ENCODE assay signal across 17 cellular contexts in genomic region chr22:41907436-41908401, GRCh38. TPM values are rescaled to one million over a fixed set of nuclear protein-coding genes. Genes with fewer than 3 reads are reported as not detected.
A peak's percentile ranks its signal among the peaks of the same experiment; 100 is the strongest.
DNase-seq lines count a peak whose midpoint lies in the region; ATAC-seq and TF ChIP-seq lines count a peak whose summit lies in the region.
"Had no signal": no experiment of that assay in that cellular context is flagged by ENCODE, and none has a peak within 500 bp of the region (broad histone marks: within the 10 kb centered on the region; RNA-seq: fewer than 3 reads in every experiment).

No MANE protein-coding gene starts in this region.

- no peaks in the 10 kb centered on the region for H3K9me1 ChIP-seq in IMR-90 (ENCODE audit: insufficient read depth, low read length)

- H3K14ac ChIP-seq in IMR-90 (replicated peaks; ENCODE audit: low read depth, low read length) = no peak overlapping the region

- peaks cover 2% of the 10 kb centered on the region; the same call in 1 of the 2 replicates for H3K4me1 ChIP-seq in IMR-90 (ENCODE audit: control insufficient read depth, insufficient read depth, low read length)
- H3K4me1 ChIP-seq in adrenal gland (replicated peaks in 1 of 2) = peaks cover 17 to 32% of the 10 kb centered on the region in 2 donors
- H3K4me1 ChIP-seq in osteoblast (ENCODE audit: insufficient read depth, low read length) = no peaks in the 10 kb centered on the region
- H3K4me1 ChIP-seq: foreskin keratinocyte had no signal

- H3K27ac ChIP-seq in IMR-90 (ENCODE audit: insufficient read depth, low read length) = no peak overlapping the region
- peak overlapping the region in 4 of 5 donors; percentile 19 to 73 (median 56) for H3K27ac ChIP-seq in adrenal gland
- H3K27ac ChIP-seq in osteoblast (ENCODE audit: low read depth, low read length) = no peak overlapping the region
- H3K27ac ChIP-seq: coronary artery, foreskin keratinocyte had no signal

- no peak overlapping the region for H2BK15ac ChIP-seq in IMR-90 (ENCODE audit: low read depth, low read length)

- H3K27me3 ChIP-seq in IMR-90 (ENCODE audit: control insufficient read depth, insufficient read depth, low read length) = peaks cover 35% of the 10 kb centered on the region
- H3K27me3 ChIP-seq in adrenal gland = peaks cover 4% of the 10 kb centered on the region
- peaks cover 36% of the 10 kb centered on the region for H3K27me3 ChIP-seq in osteoblast (ENCODE audit: insufficient read depth, low read length)

- H2AK9ac ChIP-seq in IMR-90 (replicated peaks; ENCODE audit: low read depth, low read length, poor library complexity) = peak overlapping the region; percentile 15

- no peaks in the 10 kb centered on the region for H3K79me2 ChIP-seq in osteoblast (ENCODE audit: insufficient read depth, low read length)

- H4K5ac ChIP-seq in IMR-90 (ENCODE audit: low read depth, low read length) = no peak overlapping the region

- no peak overlapping the region for H3K4me3 ChIP-seq in IMR-90 (ENCODE audit: insufficient read depth, low read depth, low read length)
- no peak overlapping the region for H3K4me3 ChIP-seq in adrenal gland
- no peak overlapping the region for H3K4me3 ChIP-seq in osteoblast (ENCODE audit: insufficient read depth, low read length)
- H3K4me3 ChIP-seq: coronary artery had no signal

- peaks cover 25% of the 10 kb centered on the region for H3K27me3 Mint-ChIP-seq in activated T-cell treated with anti-CD3 and anti-CD28 coated beads, Interleukin-2, amount 50 U/mL, for 24 hours

- no peak overlapping the region for H2AK5ac ChIP-seq in IMR-90 (ENCODE audit: low read depth, low read length)

- TF ChIP-seq POLR2A in IMR-90 (IDR thresholded peaks at IDR 0.05; ENCODE audit: low read depth, low read length) (no peak), adrenal gland (IDR thresholded peaks at IDR 0.05) (no peak)

- H2AFZ ChIP-seq in IMR-90 (replicated peaks; ENCODE audit: low read length, poor library complexity) (no peak overlapping the region), osteoblast (ENCODE audit: low read length) (no peak overlapping the region)

- peaks cover 45% of the 10 kb centered on the region for H3K36me3 Mint-ChIP-seq in activated T-cell treated with anti-CD3 and anti-CD28 coated beads, Interleukin-2, amount 50 U/mL, for 24 hours (ENCODE audit: low read depth)

- dilution Hi-C loops in IMR-90 (cut with HindIII; ENCODE audit: low sequenced_read_pairs, unreplicated experiment) = no loop called here

- CTCF ChIA-PET in IMR-90 (lab: Yijun Ruan, JAX) = no interaction called here

- peaks cover 12% of the 10 kb centered on the region; the same call in 1 of the 2 replicates for H3K36me3 ChIP-seq in IMR-90 (ENCODE audit: control insufficient read depth, insufficient read depth, low read length)
- H3K36me3 ChIP-seq in adrenal gland (replicated peaks in 1 of 2) = peaks cover 0 to 39% of the 10 kb centered on the region in 2 donors
- peaks cover 6% of the 10 kb centered on the region for H3K36me3 ChIP-seq in osteoblast (ENCODE audit: insufficient read depth, low read length)

- H2BK120ac ChIP-seq in IMR-90 (ENCODE audit: low read depth, low read length) = no peak overlapping the region

- H3K18ac ChIP-seq in IMR-90 (ENCODE audit: low read depth, low read length) = no peak overlapping the region

- TF ChIP-seq RAD21 in IMR-90 (IDR thresholded peaks at IDR 0.05; ENCODE audit: low read length) = no peak

- in situ Hi-C loops in IMR-90 (cut with MboI; ENCODE audit: low sequenced_read_pairs) = no loop called here

- H3K4me2 ChIP-seq in IMR-90 (ENCODE audit: low read depth, low read length) (no peak overlapping the region), osteoblast (ENCODE audit: insufficient read depth, low read length) (no peak overlapping the region)

- H3K4me1 Mint-ChIP-seq in activated T-cell treated with anti-CD3 and anti-CD28 coated beads, Interleukin-2, amount 50 U/mL, for 24 hours (ENCODE audit: low read depth) = peaks cover 36% of the 10 kb centered on the region

- H2BK20ac ChIP-seq in IMR-90 (ENCODE audit: low read depth, low read length) = no peak overlapping the region

- H3K23ac ChIP-seq in IMR-90 (ENCODE audit: low read depth, low read length) = no peak overlapping the region

- H3K9me3 ChIP-seq in IMR-90 (ENCODE audit: control insufficient read depth, insufficient read depth, low read length) (no peaks in the 10 kb centered on the region), adrenal gland (replicated peaks in 1 of 3) (no peaks in the 10 kb centered on the region), osteoblast (ENCODE audit: low read depth, low read length) (no peaks in the 10 kb centered on the region)

- ATAC-seq in IMR-90 (ENCODE audit: low read depth) (peak; percentile 6; the same call in 1 of the 2 replicates), HG02852 (IDR thresholded peaks at IDR 0.05; ENCODE audit: unreplicated experiment) (no peak)
- ATAC-seq: foreskin keratinocyte had no signal

- H3K9me3 Mint-ChIP-seq in activated T-cell treated with anti-CD3 and anti-CD28 coated beads, Interleukin-2, amount 50 U/mL, for 24 hours = no peaks in the 10 kb centered on the region
- H3K9me3 Mint-ChIP-seq: HFFc6; naive thymus-derived CD8-positive, alpha-beta T cell had no signal

- H4K91ac ChIP-seq in IMR-90 (ENCODE audit: insufficient read depth, low read depth, low read length) = no peak overlapping the region

- H4K20me1 ChIP-seq in IMR-90 (ENCODE audit: insufficient read depth, low read length) (peaks cover 7% of the 10 kb centered on the region), osteoblast (ENCODE audit: insufficient read depth, low read length) (peaks cover 6% of the 10 kb centered on the region)

- intact Hi-C loops in IMR-90 (cut with micrococcal nuclease) = no loop called here
- intact Hi-C loops in adrenal gland (cut with DNase I) = no loop called here

- DNase-seq in activated T-cell treated with anti-CD3 and anti-CD28 coated beads, Interleukin-2, amount 50 U/mL, for 24 hours = peak; percentile 50
- no peak for DNase-seq in activated T-cell treated with anti-CD3 and anti-CD28 coated beads for 4 hours
- DNase-seq in IMR-90 = peak; percentile 13
- peak in 2 of 7 donors; percentile 12 to 38 for DNase-seq in adrenal gland
- DNase-seq in osteoblast (ENCODE audit: insufficient read length, low spot score, missing footprints) = peak; percentile 92
- DNase-seq in CD1c-positive myeloid dendritic cell (ENCODE audit: extremely low spot score) = no peak
- no peak for DNase-seq in activated effector memory CD4-positive, alpha-beta T cell treated with Interleukin-2 at 50 U/mL for 16 hours
- DNase-seq: activated naive CD4-positive, alpha-beta T cell; foreskin keratinocyte; GF-D8; HFFc6; Karpas-422 had no signal

- TF ChIP-seq CTCF in IMR-90 (conservative IDR thresholded peaks at IDR 0.05; ENCODE audit: low read depth, low read length) (no peak), adrenal gland (IDR thresholded peaks at IDR 0.05) (no peak), osteoblast (IDR thresholded peaks at IDR 0.05; ENCODE audit: extremely low read depth, low read depth, low read length) (no peak)

- H3K56ac ChIP-seq in IMR-90 (ENCODE audit: extremely low read depth, insufficient read depth, low read length) = no peak overlapping the region

- H3K9ac ChIP-seq in IMR-90 (ENCODE audit: low read depth, low read length) = no peak overlapping the region

- WGBS in IMR-90 (ENCODE audit: extremely low coverage in 2 of 2, insufficient read length in 1 of 2), 2 experiments = 71% methylated on average over 4 of the region's 10 CpGs; no CpG with 5 or more reads in 1 of the 2 experiments
- WGBS in adrenal gland, 4 donors = 74 to 90% (median 81%) methylated on average over 6 to 10 of the region's 10 CpGs

- BruUV-seq in IMR-90 (replicated peaks; lab: Mats Ljungman, UMichigan) = no TSS peak

- no peak overlapping the region for H2BK5ac ChIP-seq in IMR-90 (ENCODE audit: low read depth, low read length, poor library complexity, severe bottlenecking)

- no peak overlapping the region for H4K8ac ChIP-seq in IMR-90 (ENCODE audit: low read depth in 2 of 2, low read length in 2 of 2)

- H3K79me1 ChIP-seq in IMR-90 (ENCODE audit: low read depth in 1 of 2, low read length in 2 of 2) = no peaks in the 10 kb centered on the region

- POLR2A ChIA-PET in IMR-90 (lab: Charles Lee; ENCODE audit: unreplicated experiment) = no interaction called here

- peak overlapping the region; percentile 66 for H3K27ac Mint-ChIP-seq in activated T-cell treated with anti-CD3 and anti-CD28 coated beads, Interleukin-2, amount 50 U/mL, for 24 hours
- H3K27ac Mint-ChIP-seq: HFFc6 had no signal

- no peak overlapping the region for H3K4ac ChIP-seq in IMR-90 (ENCODE audit: low read depth, low read length)

- H3K4me3 Mint-ChIP-seq in activated T-cell treated with anti-CD3 and anti-CD28 coated beads, Interleukin-2, amount 50 U/mL, for 24 hours = no peak overlapping the region
- H3K4me3 Mint-ChIP-seq: HFFc6 had no signal

TF ChIP-seq in IMR-90, 13 proteins besides CTCF, POLR2A, EP300 and RAD21 (continues in another document):
- TF ChIP-seq USF2 (IDR thresholded peaks at IDR 0.05; ENCODE audit: low read depth, low read length) = no peak

RNA-seq across cellular contexts. Expression of gene SHISA8, which starts 7.2 kb away (rescaled TPM):
- total RNA-seq in IMR-90 (2012; rRNA removed) = not detected in 2 replicates
- not detected in 2 replicates for polyA plus RNA-seq in IMR-90 (2012; rRNA removed)
- not detected in 2 replicates for polyA plus RNA-seq in IMR-90 (2012; cell fraction: cytosol; rRNA removed)
- polyA plus RNA-seq in IMR-90 (2012; cell fraction: nucleus; rRNA removed; ENCODE audit: low replicate concordance) = not detected in 2 replicates
- total RNA-seq in adrenal gland = 10 to 100 TPM; 15.1 to 55.5 (median 20.6) TPM
- polyA plus RNA-seq in adrenal gland = 10 to 100 TPM in 1 of 3 donors, 1 to 10 TPM in 2; 1.4 to 10.8 (median 5.1) TPM
- total RNA-seq in osteoblast = not detected in 2 replicates
- total RNA-seq: foreskin keratinocyte, HFFc6, kidney epithelial cell, ureter had no signal
- polyA plus RNA-seq: foreskin keratinocyte; naive thymus-derived CD8-positive, alpha-beta T cell had no signal

RNA-seq across cellular contexts. Expression of gene TNFRSF13C, which starts 18.9 kb away (rescaled TPM):
- total RNA-seq in IMR-90 (2012; rRNA removed) (under 0.01 TPM in 1 of 2 replicates, not detected in the other), adrenal gland (1 to 10 TPM in 5 of 8 donors, under 1 TPM in 3; 0.36 to 3.2 (median 1.4) TPM), osteoblast (under 0.01 TPM in 2 replicates)
- polyA plus RNA-seq in IMR-90 (2012; rRNA removed) (0.14 and 0.16 TPM in 2 replicates), adrenal gland (under 1 TPM; 0.24 to 0.35 (median 0.24) TPM)
- polyA plus RNA-seq in IMR-90 (2012; cell fraction: cytosol; rRNA removed) = 0.08 and 0.09 TPM in 2 replicates
- 1.1 and 1.9 TPM in 2 replicates for polyA plus RNA-seq in IMR-90 (2012; cell fraction: nucleus; rRNA removed; ENCODE audit: low replicate concordance)

RNA-seq across cellular contexts. Expression of gene CENPM, which starts 39.2 kb away (rescaled TPM):
- total RNA-seq in IMR-90 (2012; rRNA removed) (14.7 and 18.1 TPM in 2 replicates), adrenal gland (1 to 10 TPM in 6 of 8 donors, under 1 TPM in 1, not detected in 1; 0.88 to 4.2 (median 1.7) TPM), osteoblast (1.2 and 1.8 TPM in 2 replicates)
- polyA plus RNA-seq in IMR-90 (2012; rRNA removed) (20.1 and 31.3 TPM in 2 replicates), adrenal gland (1 to 10 TPM in 2 of 3 donors, under 1 TPM in 1; 0.92 to 2.1 (median 1.4) TPM)
- 10.5 and 19.3 TPM in 2 replicates for polyA plus RNA-seq in IMR-90 (2012; cell fraction: cytosol; rRNA removed)
- polyA plus RNA-seq in IMR-90 (2012; cell fraction: nucleus; rRNA removed; ENCODE audit: low replicate concordance) = 8.7 and 23.0 TPM in 2 replicates

Comparison
In these comparisons a context has a peak if more than half of its experiments do, and no peak if none do; other contexts are left out.
1. DNase-seq: peak in activated T-cell treated with anti-CD3 and anti-CD28 coated beads, Interleukin-2, amount 50 U/mL, for 24 hours (single experiment), IMR-90 (single experiment) and osteoblast (single experiment); none in activated T-cell treated with anti-CD3 and anti-CD28 coated beads for 4 hours (single experiment), CD1c-positive myeloid dendritic cell (single experiment) and activated effector memory CD4-positive, alpha-beta T cell treated with Interleukin-2 at 50 U/mL for 16 hours (single experiment).
2. H3K27ac ChIP-seq: peak in adrenal gland (4 of 5); none in IMR-90 (single experiment) and osteoblast (single experiment).
3. RNA of gene SHISA8, which starts 7.2 kb away (total RNA-seq): 15.1 to 55.5 TPM in adrenal gland; not detected in IMR-90 and not detected in osteoblast; every median in the first group is over 10 times any median in the second.